In genomic region chr17:65739026-65739425, GRCh38 we compare ENCODE assay signal across 8 cellular contexts.
"Had no signal": no experiment of that assay in that cellular context is flagged by ENCODE, and none has a peak within 500 bp of the region (broad histone marks: within the 10 kb centered on the region; RNA-seq: fewer than 3 reads in every experiment).

No MANE protein-coding gene starts in this region.

- H3K4me3 ChIP-seq: GM12878 had no signal

- FAIRE-seq: G401.6, GM12878, GM12891, GM12892, GM18507, GM19239 had no signal

- ATAC-seq: GM12878 had no signal

- DNase-seq: GDM1, GF-D8 had no signal
